ENCODE assay signal across 9 cellular contexts in the genomic region with DNA sequence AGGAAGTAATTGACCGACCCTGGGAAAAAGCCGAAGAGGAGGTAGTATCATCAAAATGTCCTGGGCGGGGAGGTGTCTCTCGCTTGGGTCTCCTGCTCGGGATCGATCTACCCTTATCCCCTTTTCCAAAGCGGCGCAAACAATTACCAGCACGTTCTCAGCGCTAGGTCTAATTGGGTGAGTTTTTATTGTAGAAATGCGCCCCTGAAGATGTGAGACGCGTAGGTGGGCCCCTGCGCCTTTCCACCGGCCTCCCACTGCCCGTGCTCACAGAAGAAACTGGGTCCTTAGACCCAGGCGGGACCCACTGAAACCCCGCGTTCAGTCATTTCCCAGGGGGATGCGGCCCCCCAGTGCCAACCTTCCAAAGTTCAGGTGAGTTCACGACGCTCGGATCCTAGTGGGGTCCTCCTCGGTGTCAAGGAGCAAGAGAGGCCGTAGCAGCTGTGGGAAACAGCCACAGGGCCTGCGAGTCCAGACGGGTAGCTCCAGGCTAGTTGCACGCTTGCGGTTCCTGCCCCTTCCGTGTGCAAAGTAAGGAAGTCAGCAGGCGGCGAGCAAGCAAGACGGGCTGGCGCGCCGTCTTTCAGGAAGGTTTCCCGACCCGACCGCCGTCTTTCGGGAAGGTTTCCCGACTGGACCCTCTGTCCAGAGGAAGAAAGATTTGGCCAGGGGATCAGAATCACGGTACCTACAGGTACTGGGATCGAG. TPM values are rescaled to one million over a fixed set of nuclear protein-coding genes. Genes with fewer than 3 reads are reported as not detected.
DNase-seq lines count a peak whose midpoint lies in the region; ATAC-seq and TF ChIP-seq lines count a peak whose summit lies in the region.
"Had no signal": no experiment of that assay in that cellular context is flagged by ENCODE, and none has a peak within 500 bp of the region (broad histone marks: within the 10 kb centered on the region; RNA-seq: fewer than 3 reads in every experiment).

No MANE protein-coding gene starts in this region.

- H3K27ac ChIP-seq in endodermal cell (ENCODE audit: low read depth, low read length) = no peak overlapping the region
- H3K27ac ChIP-seq: SJSA1 had no signal

- H3K9ac ChIP-seq in endodermal cell (ENCODE audit: extremely low read depth, low read length, poor library complexity, severe bottlenecking) = peak overlapping the region; percentile 30

- peaks cover 9% of the 10 kb centered on the region for H3K36me3 Mint-ChIP-seq in natural killer cell treated with Interleukin-12 subunit alpha and Interleukin-12 subunit beta and Interleukin-15 and Interleukin-18, amount 100 ng/mL, for 72 hours
- H3K36me3 Mint-ChIP-seq in natural killer cell (peaks cover 13% of the 10 kb centered on the region), endodermal cell (ENCODE audit: low read depth) (peaks cover 20% of the 10 kb centered on the region)

- no peak overlapping the region for H3K4me3 Mint-ChIP-seq in natural killer cell treated with Interleukin-12 subunit alpha and Interleukin-12 subunit beta and Interleukin-15 and Interleukin-18, amount 100 ng/mL, for 72 hours
- H3K4me3 Mint-ChIP-seq in natural killer cell (no peak overlapping the region), endodermal cell (peak overlapping the region; percentile 61)

- H3K9me3 ChIP-seq in endodermal cell (ENCODE audit: control insufficient read depth, low read length) = no peaks in the 10 kb centered on the region
- H3K9me3 ChIP-seq: SJSA1 had no signal

- ATAC-seq in natural killer cell treated with Interleukin-12 subunit alpha and Interleukin-12 subunit beta and Interleukin-15 and Interleukin-18, amount 100 ng/mL, for 72 hours = no peak
- no peak for ATAC-seq in natural killer cell
- ATAC-seq in HG02571 (IDR thresholded peaks at IDR 0.05; ENCODE audit: unreplicated experiment) = no peak
- ATAC-seq in HG03045 (IDR thresholded peaks at IDR 0.05; ENCODE audit: unreplicated experiment) = no peak
- ATAC-seq in HG02678 (IDR thresholded peaks at IDR 0.05; ENCODE audit: unreplicated experiment) = no peak

- H3K27me3 ChIP-seq in endodermal cell (ENCODE audit: control insufficient read depth, insufficient read depth, low read length, poor library complexity, severe bottlenecking) = peaks cover 66% of the 10 kb centered on the region

- intact Hi-C loops in natural killer cell (cut with micrococcal nuclease) = no loop called here

- 48 to 50% methylated on average over 29 to 44 of the region's 44 CpGs for WGBS in endodermal cell (ENCODE audit: insufficient coverage in 1 of 2, insufficient read length in 1 of 2), 2 experiments

- peaks cover 11 to 13% of the 10 kb centered on the region in 2 donors for H3K4me1 Mint-ChIP-seq in natural killer cell treated with Interleukin-12 subunit alpha and Interleukin-12 subunit beta and Interleukin-15 and Interleukin-18, amount 100 ng/mL, for 72 hours (ENCODE audit: low read depth in 2 of 2)
- peaks cover 0 to 8% of the 10 kb centered on the region in 2 donors for H3K4me1 Mint-ChIP-seq in natural killer cell
- H3K4me1 Mint-ChIP-seq in endodermal cell = peaks cover 15% of the 10 kb centered on the region

- no peak overlapping the region for H3K27ac Mint-ChIP-seq in natural killer cell treated with Interleukin-12 subunit alpha and Interleukin-12 subunit beta and Interleukin-15 and Interleukin-18, amount 100 ng/mL, for 72 hours
- no peak overlapping the region for H3K27ac Mint-ChIP-seq in natural killer cell
- no peak overlapping the region for H3K27ac Mint-ChIP-seq in endodermal cell

- H3K4me1 ChIP-seq in endodermal cell (ENCODE audit: control insufficient read depth, insufficient read depth, low read length) = no peaks in the 10 kb centered on the region

- peaks cover 20 to 22% of the 10 kb centered on the region in 2 donors for H3K27me3 Mint-ChIP-seq in natural killer cell treated with Interleukin-12 subunit alpha and Interleukin-12 subunit beta and Interleukin-15 and Interleukin-18, amount 100 ng/mL, for 72 hours
- H3K27me3 Mint-ChIP-seq in natural killer cell (ENCODE audit: low read depth in 2 of 2) = peaks cover 23 to 30% of the 10 kb centered on the region in 2 donors
- H3K27me3 Mint-ChIP-seq in endodermal cell (ENCODE audit: insufficient read depth) = peaks cover 72% of the 10 kb centered on the region

- no peaks in the 10 kb centered on the region for H3K9me3 Mint-ChIP-seq in natural killer cell treated with Interleukin-12 subunit alpha and Interleukin-12 subunit beta and Interleukin-15 and Interleukin-18, amount 100 ng/mL, for 72 hours
- H3K9me3 Mint-ChIP-seq in natural killer cell = no peaks in the 10 kb centered on the region
- H3K9me3 Mint-ChIP-seq in endodermal cell = no peaks in the 10 kb centered on the region

- TF ChIP-seq CTCF in natural killer cell (IDR thresholded peaks at IDR 0.05) (no peak), endodermal cell (conservative IDR thresholded peaks at IDR 0.05) (no peak)

- H3K4me3 ChIP-seq in endodermal cell (ENCODE audit: low read length) = peak overlapping the region; percentile 79

- DNase-seq in natural killer cell treated with Interleukin-12 subunit alpha and Interleukin-12 subunit beta and Interleukin-15 and Interleukin-18, amount 100 ng/mL, for 72 hours (ENCODE audit: low spot score) = peak; percentile 47
- DNase-seq in natural killer cell (no peak), endodermal cell (peak; percentile 80), mesenteric fat pad (ENCODE audit: low spot score) (peak; percentile 79), NCI-H187 (lab: John Stamatoyannopoulos, UW) (no peak)

- H3K36me3 ChIP-seq in endodermal cell (ENCODE audit: control insufficient read depth, insufficient read depth, low read length) = peaks cover 18% of the 10 kb centered on the region

RNA-seq across cellular contexts. Expression of a gene that starts 1.5 kb away (rescaled TPM):
- not detected for total RNA-seq in natural killer cell treated with Interleukin-12 subunit alpha and Interleukin-12 subunit beta and Interleukin-15 and Interleukin-18, amount 100 ng/mL, for 72 hours
- not detected for total RNA-seq in natural killer cell
- under 1 TPM; 0.15 to 0.20 TPM for total RNA-seq in endodermal cell
- 0.75 TPM for polyA plus RNA-seq in endodermal cell (2013, experiment 1 of 2)
- 0.62 TPM for polyA plus RNA-seq in endodermal cell (2013, experiment 2 of 2)
- total RNA-seq in mesenteric fat pad = not detected
- total RNA-seq: SJSA1 had no signal

RNA-seq across cellular contexts. Expression of a gene that starts 58.8 kb away (rescaled TPM):
- total RNA-seq in natural killer cell treated with Interleukin-12 subunit alpha and Interleukin-12 subunit beta and Interleukin-15 and Interleukin-18, amount 100 ng/mL, for 72 hours = 10 to 100 TPM; 27.5 to 37.6 TPM
- total RNA-seq in natural killer cell (10 to 100 TPM; 44.0 to 60.1 (median 54.1) TPM), endodermal cell (100 to 1,000 TPM in 1 of 2 donors, 10 to 100 TPM in 1; 97.8 to 105 TPM), mesenteric fat pad (61.6 TPM)
- polyA plus RNA-seq in endodermal cell (2013, experiment 1 of 2) = 49.3 TPM
- polyA plus RNA-seq in endodermal cell (2013, experiment 2 of 2) = 44.8 TPM

Comparison
In these comparisons a context has a peak if more than half of its experiments do, and no peak if none do; other contexts are left out.
1. DNase-seq: peak in natural killer cell treated with Interleukin-12 subunit alpha and Interleukin-12 subunit beta and Interleukin-15 and Interleukin-18, amount 100 ng/mL, for 72 hours (single experiment), endodermal cell (single experiment) and mesenteric fat pad (single experiment); none in natural killer cell (single experiment) and NCI-H187 (0 of 2).